ENCODE assay signal across 23 cellular contexts in the genomic region with DNA sequence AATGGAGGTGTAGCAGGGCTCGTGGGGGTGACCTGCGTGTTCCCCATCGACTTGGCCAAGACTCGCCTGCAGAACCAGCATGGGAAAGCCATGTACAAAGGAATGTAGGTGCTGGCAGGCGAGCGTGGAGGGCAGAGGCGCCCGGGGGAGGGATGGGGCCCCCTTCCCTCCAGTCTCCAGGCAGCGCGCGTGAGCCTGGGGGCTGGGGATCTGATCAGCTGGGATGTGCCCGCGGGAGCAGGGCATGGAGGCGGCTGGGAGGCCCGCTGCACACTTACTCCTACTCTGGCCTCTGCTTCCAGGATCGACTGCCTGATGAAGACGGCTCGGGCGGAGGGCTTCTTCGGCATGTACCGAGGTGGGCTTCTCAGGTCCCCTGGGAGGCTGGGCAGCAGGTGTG. TPM values are rescaled to one million over a fixed set of nuclear protein-coding genes. Genes with fewer than 3 reads are reported as not detected.
"Had no signal": no experiment of that assay in that cellular context is flagged by ENCODE, and none has a peak within 500 bp of the region (broad histone marks: within the 10 kb centered on the region; RNA-seq: fewer than 3 reads in every experiment).

No MANE protein-coding gene starts in this region.

- H3K27me3 ChIP-seq: cardiac muscle cell, sigmoid colon, transverse colon, vagina had no signal

- FAIRE-seq: colon, keratinocyte, TTC549 had no signal

- H3K4me3 ChIP-seq: cardiac muscle cell, left ventricle myocardium inferior, psoas muscle, sigmoid colon, transverse colon, vagina had no signal

- H3K36me3 ChIP-seq: cardiac muscle cell, left ventricle myocardium inferior, sigmoid colon, transverse colon, vagina had no signal

- H3K4me1 Mint-ChIP-seq: activated naive CD8-positive, alpha-beta T cell treated with anti-CD3 and anti-CD28 coated beads for 36 hours had no signal

- H3K4me1 ChIP-seq: psoas muscle, sigmoid colon, vagina had no signal

- H3K9me3 ChIP-seq: left ventricle myocardium inferior, psoas muscle, sigmoid colon, transverse colon, vagina had no signal

- H3K9me3 Mint-ChIP-seq: activated naive CD8-positive, alpha-beta T cell treated with anti-CD3 and anti-CD28 coated beads for 36 hours; activated T-helper 1 cell treated with anti-CD3 and anti-CD28 coated beads, Interleukin-12 subunit alpha, Interleukin-12 subunit beta, Interleukin-2, Interleukin-4 antibody, amounts not matched to agents 30 ng/mL and 10 ng/mL and 1 ng/mL, durations not matched to agents 14 hours and 24 hours and 36 hours; neural crest cell; T-helper 2 cell treated with Interferon-gamma antibody and Interleukin-4, amounts not matched to agents 5 μg/mL and 100 μg/mL, for 36 hours had no signal

- H3K4me3 Mint-ChIP-seq: activated naive CD8-positive, alpha-beta T cell treated with anti-CD3 and anti-CD28 coated beads for 36 hours; activated T-helper 1 cell treated with anti-CD3 and anti-CD28 coated beads, Interleukin-12 subunit alpha, Interleukin-12 subunit beta, Interleukin-2, Interleukin-4 antibody, amounts not matched to agents 30 ng/mL and 10 ng/mL and 1 ng/mL, durations not matched to agents 14 hours and 24 hours and 36 hours; neural crest cell; T-helper 2 cell treated with Interferon-gamma antibody and Interleukin-4, amounts not matched to agents 5 μg/mL and 100 μg/mL, for 36 hours had no signal

- H3K36me3 Mint-ChIP-seq: activated naive CD8-positive, alpha-beta T cell treated with anti-CD3 and anti-CD28 coated beads for 36 hours had no signal

- H3K27ac ChIP-seq: cardiac muscle cell, left ventricle myocardium inferior, psoas muscle, sigmoid colon, transverse colon, vagina had no signal

- DNase-seq: activated CD4-positive, alpha-beta T cell treated with anti-CD3 and anti-CD28 coated beads, Interleukin-2, amount 50 U/mL, for 4 hours; activated naive CD4-positive, alpha-beta T cell; activated naive CD8-positive, alpha-beta T cell treated with anti-CD3 and anti-CD28 coated beads for 36 hours; amniotic stem cell; erythroblast; foreskin melanocyte; left ventricle myocardium inferior; mammary epithelial cell; psoas muscle; sigmoid colon; stimulated activated naive CD4-positive, alpha-beta T cell; transverse colon had no signal

- ATAC-seq: psoas muscle had no signal

- H3K27ac Mint-ChIP-seq: activated naive CD8-positive, alpha-beta T cell treated with anti-CD3 and anti-CD28 coated beads for 36 hours; activated T-helper 1 cell treated with anti-CD3 and anti-CD28 coated beads, Interleukin-12 subunit alpha, Interleukin-12 subunit beta, Interleukin-2, Interleukin-4 antibody, amounts not matched to agents 30 ng/mL and 10 ng/mL and 1 ng/mL, durations not matched to agents 14 hours and 24 hours and 36 hours; T-helper 2 cell treated with Interferon-gamma antibody and Interleukin-4, amounts not matched to agents 5 μg/mL and 100 μg/mL, for 36 hours had no signal

RNA-seq across cellular contexts. Expression of a gene that starts 17.8 kb away (rescaled TPM):
- total RNA-seq: activated CD8-positive, alpha-beta memory T cell treated with anti-CD3 and anti-CD28 coated beads for 36 hours; activated naive CD8-positive, alpha-beta T cell treated with anti-CD3 and anti-CD28 coated beads for 36 hours; activated T-helper 1 cell treated with anti-CD3 and anti-CD28 coated beads, Interleukin-12 subunit alpha, Interleukin-12 subunit beta, Interleukin-2, Interleukin-4 antibody, amounts not matched to agents 30 ng/mL and 10 ng/mL and 1 ng/mL, durations not matched to agents 14 hours and 24 hours and 36 hours; myocyte; osteocyte had no signal
